1 cellular context compared by ENCODE assay signal in genomic region chr12:5204271-5204670, GRCh38.
TF ChIP-seq lines count a peak whose summit lies in the region.

No MANE protein-coding gene starts in this region.

TF ChIP-seq in GM23338, 12 proteins besides CTCF, POLR2A, EP300 and RAD21 (continued from another document):
- no peak for TF ChIP-seq ZNF462 (CRISPR knock-in tag; IDR thresholded peaks at IDR 0.05)
- TF ChIP-seq EZH2phosphoT487 (IDR thresholded peaks at IDR 0.05; ENCODE audit: unreplicated experiment), result no peak
- no peak for TF ChIP-seq NANOG (IDR thresholded peaks at IDR 0.05; ENCODE audit: borderline replicate concordance)
